ENCODE assay signal across 8 cellular contexts in the genomic region with DNA sequence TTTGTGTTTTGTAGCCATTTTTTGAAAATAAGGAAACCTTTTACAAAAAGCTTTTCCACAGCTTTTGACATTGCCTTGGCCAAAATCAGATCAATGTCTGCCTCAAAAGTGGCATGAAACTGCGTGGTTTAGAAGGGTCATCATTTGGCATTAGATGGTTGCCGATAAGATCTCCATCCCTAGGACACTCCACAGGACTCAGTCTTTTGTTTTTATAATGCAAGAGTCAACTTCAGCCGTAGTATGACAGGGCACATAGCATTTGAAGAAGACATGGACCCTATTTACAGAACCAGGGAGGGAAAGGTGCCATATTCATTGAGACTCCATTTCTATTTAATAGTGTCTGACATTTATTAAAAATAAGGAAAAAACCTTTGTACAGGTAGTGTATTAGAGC. TPM values are rescaled to one million over a fixed set of nuclear protein-coding genes. Genes with fewer than 3 reads are reported as not detected.
DNase-seq lines count a peak whose midpoint lies in the region; ATAC-seq and TF ChIP-seq lines count a peak whose summit lies in the region.

No MANE protein-coding gene starts in this region.

- H3K4me3 Mint-ChIP-seq in IgD-negative memory B cell (peak overlapping the region; percentile 39 to 98 (median 92)), chondrocyte (ENCODE audit: unreplicated experiment) (peak overlapping the region; percentile 80)
- H3K4me3 Mint-ChIP-seq in naive thymus-derived CD8-positive, alpha-beta T cell: peak overlapping the region; percentile 79 to 95 (median 90)

- no peak for ATAC-seq in naive thymus-derived CD8-positive, alpha-beta T cell
- ATAC-seq in HG02938 (IDR thresholded peaks at IDR 0.05; ENCODE audit: unreplicated experiment): no peak

- H3K4me1 Mint-ChIP-seq in IgD-negative memory B cell (peaks cover 2 to 18% (median 16%) of the 10 kb centered on the region in 3 donors), chondrocyte (ENCODE audit: low read depth) (peaks cover 23% of the 10 kb centered on the region)
- H3K4me1 Mint-ChIP-seq in naive thymus-derived CD8-positive, alpha-beta T cell: peaks cover 14 to 28% (median 25%) of the 10 kb centered on the region in 4 donors

- POLR2A ChIA-PET in naive thymus-derived CD8-positive, alpha-beta T cell (lab: Charles Lee): no interaction called here

- TF ChIP-seq CTCF in AG10803 (conservative IDR thresholded peaks at IDR 0.05; ENCODE audit: low read length): no peak
- TF ChIP-seq CTCF in chondrocyte (IDR thresholded peaks at IDR 0.05): no peak

- no peak overlapping the region for H3K27ac Mint-ChIP-seq in IgD-negative memory B cell
- peak overlapping the region; percentile 95 for H3K27ac Mint-ChIP-seq in chondrocyte (ENCODE audit: unreplicated experiment)
- H3K27ac Mint-ChIP-seq in naive thymus-derived CD8-positive, alpha-beta T cell: peak overlapping the region in 8 of 10 donors; percentile 35 to 96 (median 86)

- H3K36me3 Mint-ChIP-seq in IgD-negative memory B cell (no peaks in the 10 kb centered on the region), chondrocyte (ENCODE audit: low read depth) (peaks cover 2% of the 10 kb centered on the region)
- H3K36me3 Mint-ChIP-seq in naive thymus-derived CD8-positive, alpha-beta T cell: no peaks in the 10 kb centered on the region

- DNase-seq in AG10803 (ENCODE audit: low read depth) (no peak), chondrocyte (ENCODE audit: low spot score) (no peak), RKO (ENCODE audit: low spot score) (no peak), RPMI8226 (no peak), NK-92 (lab: John Stamatoyannopoulos, UW; ENCODE audit: unreplicated experiment) (no peak)
- DNase-seq in naive thymus-derived CD8-positive, alpha-beta T cell: no peak

- H3K27me3 Mint-ChIP-seq in IgD-negative memory B cell (peaks cover 3% of the 10 kb centered on the region), chondrocyte (ENCODE audit: low read depth) (no peaks in the 10 kb centered on the region)
- no peaks in the 10 kb centered on the region for H3K27me3 Mint-ChIP-seq in naive thymus-derived CD8-positive, alpha-beta T cell

- H3K9me3 Mint-ChIP-seq in IgD-negative memory B cell: no peaks in the 10 kb centered on the region
- H3K9me3 Mint-ChIP-seq in chondrocyte (ENCODE audit: low read depth): no peaks in the 10 kb centered on the region
- H3K9me3 Mint-ChIP-seq in naive thymus-derived CD8-positive, alpha-beta T cell: no peaks in the 10 kb centered on the region

- H3K4me3 ChIP-seq in AG10803 (ENCODE audit: low read length): peak overlapping the region; percentile 70

RNA-seq across cellular contexts. Expression of a gene that starts 1.3 kb away (rescaled TPM):
- 23.8 TPM for polyA plus RNA-seq in IgD-negative memory B cell
- total RNA-seq in chondrocyte: 39.3 to 54.2 TPM (median 49.2 TPM) in 3 replicates
- total RNA-seq in naive thymus-derived CD8-positive, alpha-beta T cell: 10 to 100 TPM; 14.4 to 17.0 TPM
- polyA plus RNA-seq in naive thymus-derived CD8-positive, alpha-beta T cell: 10 to 100 TPM; 12.6 to 27.8 (median 16.8) TPM

RNA-seq across cellular contexts. Expression of a gene that starts 18.4 kb away (rescaled TPM):
- polyA plus RNA-seq in IgD-negative memory B cell: 23.4 TPM
- 255 to 261 TPM (median 259 TPM) in 3 replicates for total RNA-seq in chondrocyte
- total RNA-seq in naive thymus-derived CD8-positive, alpha-beta T cell: 10 to 100 TPM; 22.5 to 22.8 TPM
- 10 to 100 TPM; 18.6 to 39.6 (median 33.5) TPM for polyA plus RNA-seq in naive thymus-derived CD8-positive, alpha-beta T cell

RNA-seq across cellular contexts. Expression of a gene that starts 28.3 kb away (rescaled TPM):
- not detected for polyA plus RNA-seq in IgD-negative memory B cell
- total RNA-seq in chondrocyte: 32.1 to 32.4 TPM (median 32.2 TPM) in 3 replicates
- under 1 TPM in 1 of 2 experiments, not detected in 1; 0.18 TPM for total RNA-seq in naive thymus-derived CD8-positive, alpha-beta T cell
- under 1 TPM in 2 of 3 donors, not detected in 1; 0.15 to 0.27 TPM for polyA plus RNA-seq in naive thymus-derived CD8-positive, alpha-beta T cell

RNA-seq across cellular contexts. Expression of a gene that starts 47.9 kb away (rescaled TPM):
- polyA plus RNA-seq in IgD-negative memory B cell: not detected
- 2.2 to 3.3 TPM (median 3.3 TPM) in 3 replicates for total RNA-seq in chondrocyte
- total RNA-seq in naive thymus-derived CD8-positive, alpha-beta T cell: under 1 TPM; 0.62 to 0.85 TPM
- under 1 TPM; 0.19 to 0.47 (median 0.25) TPM for polyA plus RNA-seq in naive thymus-derived CD8-positive, alpha-beta T cell

RNA-seq across cellular contexts. Expression of a gene that starts 59.8 kb away (rescaled TPM):
- not detected for polyA plus RNA-seq in IgD-negative memory B cell
- total RNA-seq in chondrocyte: 2.7 to 4.7 TPM (median 3.1 TPM) in 3 replicates
- total RNA-seq in naive thymus-derived CD8-positive, alpha-beta T cell: not detected
- polyA plus RNA-seq in naive thymus-derived CD8-positive, alpha-beta T cell: under 1 TPM in 1 of 3 donors, not detected in 2; 0.14 TPM

Comparison
In these comparisons a context has a peak if more than half of its experiments do, and no peak if none do; other contexts are left out.
1. H3K27ac Mint-ChIP-seq: peak in chondrocyte (single experiment) and naive thymus-derived CD8-positive, alpha-beta T cell (8 of 10); none in IgD-negative memory B cell (0 of 3).
2. RNA of a gene that starts 18.4 kb away (total RNA-seq): 255 to 261 TPM in chondrocyte; 22.5 to 22.8 TPM in naive thymus-derived CD8-positive, alpha-beta T cell; every median in the first group is over 10 times any median in the second.
3. RNA of a gene that starts 28.3 kb away (total RNA-seq): 32.1 to 32.4 TPM in chondrocyte; 0.18 TPM in naive thymus-derived CD8-positive, alpha-beta T cell; every median in the first group is over 10 times any median in the second.
4. Peak in every context shown above with its lines, with median percentiles within 50 percentile points of each other: H3K4me3 Mint-ChIP-seq.